ENCODE assay signal across 10 cellular contexts in the genomic region with DNA sequence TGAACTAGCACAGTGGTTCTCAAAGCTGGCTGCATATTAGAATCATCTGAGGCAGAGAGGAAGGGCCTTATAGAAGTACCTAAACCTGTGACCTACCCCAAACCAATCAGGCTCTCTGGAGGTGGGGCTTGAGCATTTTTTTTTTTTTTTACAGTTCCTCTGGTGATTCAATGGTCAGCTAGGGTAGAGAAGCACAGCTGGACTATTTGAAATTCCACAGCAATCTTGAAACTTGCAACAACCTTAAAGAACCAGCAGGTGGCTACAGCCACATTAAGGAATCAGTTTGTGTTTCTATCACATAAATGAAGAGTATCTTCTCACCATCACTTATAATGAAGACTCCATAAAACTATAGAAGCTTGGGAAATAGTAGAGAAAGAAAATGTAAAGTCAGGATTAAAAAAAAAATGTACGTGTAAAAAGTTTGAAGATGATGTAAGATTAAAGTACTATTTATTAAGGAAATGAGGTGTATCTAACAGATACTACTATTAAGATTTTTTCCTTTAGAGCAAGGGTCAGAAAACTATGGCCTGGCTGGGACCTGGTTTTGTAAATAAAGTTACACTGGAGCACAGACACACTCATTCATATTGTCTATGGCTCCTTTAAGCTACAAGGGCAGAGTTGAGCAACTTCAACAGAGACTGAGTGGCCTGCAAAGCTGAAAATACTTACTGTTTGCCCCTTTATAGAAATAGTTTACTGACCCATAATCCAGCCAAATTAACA. TPM values are rescaled to one million over a fixed set of nuclear protein-coding genes. Genes with fewer than 3 reads are reported as not detected.
DNase-seq lines count a peak whose midpoint lies in the region; ATAC-seq and TF ChIP-seq lines count a peak whose summit lies in the region.
"Had no signal": no experiment of that assay in that cellular context is flagged by ENCODE, and none has a peak within 500 bp of the region (broad histone marks: within the 10 kb centered on the region; RNA-seq: fewer than 3 reads in every experiment).

No MANE protein-coding gene starts in this region.

- H3K4me3 Mint-ChIP-seq in mesothelial cell of epicardium: no peak overlapping the region
- no peak overlapping the region for H3K4me3 Mint-ChIP-seq in stimulated activated naive CD8-positive, alpha-beta T cell treated with anti-CD3 and anti-CD28 coated beads, Interleukin-15, amount 100 ng/mL, for 72 hours
- H3K4me3 Mint-ChIP-seq in T-cell: no peak overlapping the region
- H3K4me3 Mint-ChIP-seq: activated naive CD8-positive, alpha-beta T cell treated with anti-CD3 and anti-CD28 coated beads, Interleukin-2, amount 10 ng/mL, durations not matched to agents 7 days and 5 days had no signal

- POLR2A ChIA-PET in T-cell (lab: Charles Lee): interaction anchor here (0.6 kb wide), 2 partner anchors 267 to 359 kb away, joined by 3 read pairs; no protein-coding TSS in a partner anchor

- H3K9me3 Mint-ChIP-seq in mesothelial cell of epicardium (no peaks in the 10 kb centered on the region), T-cell (no peaks in the 10 kb centered on the region)
- H3K9me3 Mint-ChIP-seq in stimulated activated naive CD8-positive, alpha-beta T cell treated with anti-CD3 and anti-CD28 coated beads, Interleukin-15, amount 100 ng/mL, for 72 hours: no peaks in the 10 kb centered on the region
- H3K9me3 Mint-ChIP-seq: activated naive CD8-positive, alpha-beta T cell treated with anti-CD3 and anti-CD28 coated beads, Interleukin-2, amount 10 ng/mL, durations not matched to agents 7 days and 5 days; CD4-positive, CD25-positive, alpha-beta regulatory T cell had no signal

- CTCF ChIA-PET in T-cell (lab: Charles Lee): interaction anchor here (0.5 to 2.0 kb wide), 19 partner anchors 8 to 1364 kb away, joined by 3 to 9 read pairs (median 3); no protein-coding TSS in a partner anchor

- DNase-seq in NCI-H1092 treated with DMSO at 0.1 percent for 48 hours (lab: John Stamatoyannopoulos, UW): peak; percentile 8
- no peak for DNase-seq in NCI-H1092 (lab: John Stamatoyannopoulos, UW)
- DNase-seq in HCEC 1CT: peak; percentile 89
- peak; percentile 35 for DNase-seq in NCI-H774 (lab: John Stamatoyannopoulos, UW)
- DNase-seq in ecto neural progenitor cell (ENCODE audit: low spot score): peak; percentile 45
- no peak for DNase-seq in mesothelial cell of epicardium (ENCODE audit: low spot score in 2 of 2, unreplicated experiment in 2 of 2)
- DNase-seq in stimulated activated naive CD8-positive, alpha-beta T cell treated with anti-CD3 and anti-CD28 coated beads, Interleukin-15, amount 100 ng/mL, for 72 hours: no peak
- no peak for DNase-seq in T-cell
- DNase-seq: activated naive CD8-positive, alpha-beta T cell treated with anti-CD3 and anti-CD28 coated beads, Interleukin-2, amount 10 ng/mL, durations not matched to agents 7 days and 5 days had no signal

- no peak for ATAC-seq in stimulated activated naive CD8-positive, alpha-beta T cell treated with anti-CD3 and anti-CD28 coated beads, Interleukin-15, amount 100 ng/mL, for 72 hours
- ATAC-seq in T-cell (replicated peaks in 1 of 4): no peak

- H3K36me3 Mint-ChIP-seq in mesothelial cell of epicardium (no peaks in the 10 kb centered on the region), T-cell (no peaks in the 10 kb centered on the region)
- H3K36me3 Mint-ChIP-seq: activated naive CD8-positive, alpha-beta T cell treated with anti-CD3 and anti-CD28 coated beads, Interleukin-2, amount 10 ng/mL, durations not matched to agents 7 days and 5 days; CD4-positive, CD25-positive, alpha-beta regulatory T cell had no signal

- TF ChIP-seq CTCF in mesothelial cell of epicardium (IDR thresholded peaks at IDR 0.05; ENCODE audit: unreplicated experiment): peak; percentile 75

- H3K4me1 Mint-ChIP-seq in mesothelial cell of epicardium (peaks cover 23% of the 10 kb centered on the region), T-cell (peaks cover 10 to 18% (median 11%) of the 10 kb centered on the region in 3 donors)
- peaks cover 11% of the 10 kb centered on the region for H3K4me1 Mint-ChIP-seq in stimulated activated naive CD8-positive, alpha-beta T cell treated with anti-CD3 and anti-CD28 coated beads, Interleukin-15, amount 100 ng/mL, for 72 hours

- H3K27ac Mint-ChIP-seq in mesothelial cell of epicardium (no peak overlapping the region), T-cell (no peak overlapping the region)
- H3K27ac Mint-ChIP-seq in stimulated activated naive CD8-positive, alpha-beta T cell treated with anti-CD3 and anti-CD28 coated beads, Interleukin-15, amount 100 ng/mL, for 72 hours: no peak overlapping the region
- H3K27ac Mint-ChIP-seq: activated naive CD8-positive, alpha-beta T cell treated with anti-CD3 and anti-CD28 coated beads, Interleukin-2, amount 10 ng/mL, durations not matched to agents 7 days and 5 days had no signal

- H3K27me3 Mint-ChIP-seq in mesothelial cell of epicardium (ENCODE audit: low read depth) (no peaks in the 10 kb centered on the region), T-cell (peaks cover 0 to 9% of the 10 kb centered on the region in 2 donors)
- H3K27me3 Mint-ChIP-seq in stimulated activated naive CD8-positive, alpha-beta T cell treated with anti-CD3 and anti-CD28 coated beads, Interleukin-15, amount 100 ng/mL, for 72 hours: peaks cover 39% of the 10 kb centered on the region

RNA-seq across cellular contexts. Expression of a gene that starts 3.8 kb away (rescaled TPM):
- total RNA-seq in mesothelial cell of epicardium (6.0 to 6.9 TPM (median 6.1 TPM) in 3 replicates), T-cell (10 to 100 TPM in 4 of 5 donors, 1 to 10 TPM in 1; 9.0 to 15.5 (median 12.4) TPM)

Comparison
In these comparisons a context has a peak if more than half of its experiments do, and no peak if none do; other contexts are left out.
1. DNase-seq: peak in NCI-H1092 treated with DMSO at 0.1 percent for 48 hours (single experiment), HCEC 1CT (single experiment), NCI-H774 (single experiment) and ecto neural progenitor cell (single experiment); none in NCI-H1092 (single experiment), mesothelial cell of epicardium (0 of 2), stimulated activated naive CD8-positive, alpha-beta T cell treated with anti-CD3 and anti-CD28 coated beads, Interleukin-15, amount 100 ng/mL, for 72 hours (0 of 2) and T-cell (0 of 34).